8 cellular contexts compared by ENCODE assay signal in genomic region chr5:181260720-181261319, GRCh38. TPM values are rescaled to one million over a fixed set of nuclear protein-coding genes. Genes with fewer than 3 reads are reported as not detected.
DNase-seq lines count a peak whose midpoint lies in the region; ATAC-seq and TF ChIP-seq lines count a peak whose summit lies in the region.

TRIM52 (minus strand) TSS chr5:181261143; CDS start chr5:181260813, 330 bp downstream.

- H3K27ac ChIP-seq in MM.1S (ENCODE audit: low read length) (peak within 1 kb of the TSS; percentile 93), gastroesophageal sphincter (peak within 1 kb of the TSS; percentile 98 to 100 (median 100)), tibial artery (peak within 1 kb of the TSS; percentile 97 to 98)

- intact Hi-C loops in tibial artery (cut with DNase I; ENCODE audit: low total_unique reads) = loop anchor here (5.0 to 10.0 kb wide), 3 partner anchors 74 to 1186 kb away; partner anchors contain the start of genes RNF130 and ZFP62

- H3K79me2 ChIP-seq in MM.1S (ENCODE audit: low read length) = peaks cover 59% of the 10 kb centered on the region

- H3K9me2 ChIP-seq in MM.1S (replicated peaks; ENCODE audit: insufficient read depth, low read length) = no peaks in the 10 kb centered on the region

- H3F3A ChIP-seq in MM.1S (ENCODE audit: insufficient read depth, low read length) = peaks cover 11% of the 10 kb centered on the region

- TF ChIP-seq CTCF in MM.1S (IDR thresholded peaks at IDR 0.05; ENCODE audit: low read length) (no peak), gastroesophageal sphincter (IDR thresholded peaks at IDR 0.05) (peak in 1 of 4 experiments; percentile 6), osteocyte (IDR thresholded peaks at IDR 0.05) (no peak), tibial artery (IDR thresholded peaks at IDR 0.05) (peak in 1 of 2 experiments; percentile 9)

- H3K36me3 Mint-ChIP-seq in activated T-helper 17 cell treated with anti-CD3 and anti-CD28 coated beads, Interleukin-2, amount 50 U/mL, for 72 hours (ENCODE audit: low read depth) = peaks cover 51% of the 10 kb centered on the region
- peaks cover 20% of the 10 kb centered on the region for H3K36me3 Mint-ChIP-seq in osteocyte (ENCODE audit: unreplicated experiment)

- H3K4me1 ChIP-seq in MM.1S (ENCODE audit: low read length) (peaks cover 16% of the 10 kb centered on the region), gastroesophageal sphincter (peaks cover 0 to 55% (median 37%) of the 10 kb centered on the region in 3 donors), tibial artery (peaks cover 0 to 51% (median 42%) of the 10 kb centered on the region in 4 donors)

- peak; percentile 88 for ATAC-seq in activated T-helper 17 cell treated with anti-CD3 and anti-CD28 coated beads, Interleukin-2, amount 50 U/mL, for 72 hours (replicated peaks)
- ATAC-seq in gastroesophageal sphincter = peak; percentile 95

- H3K9me3 ChIP-seq in MM.1S (replicated peaks; ENCODE audit: insufficient read depth, low read length) = no peaks in the 10 kb centered on the region
- no peaks in the 10 kb centered on the region for H3K9me3 ChIP-seq in gastroesophageal sphincter
- H3K9me3 ChIP-seq in tibial artery = no peaks in the 10 kb centered on the region

- H3K36me3 ChIP-seq in H7 (replicated peaks; ENCODE audit: control insufficient read depth, insufficient read depth, low read length) (peaks cover 10% of the 10 kb centered on the region), MM.1S (replicated peaks; ENCODE audit: insufficient read depth, low read length) (no peaks in the 10 kb centered on the region), gastroesophageal sphincter (peaks cover 0 to 19% of the 10 kb centered on the region in 2 donors), tibial artery (peaks cover 12 to 14% (median 13%) of the 10 kb centered on the region in 3 donors)

- H3K9ac ChIP-seq in MM.1S (ENCODE audit: low read length) = peak within 1 kb of the TSS; percentile 100

- peak; percentile 84 for TF ChIP-seq POLR2A in gastroesophageal sphincter (IDR thresholded peaks at IDR 0.05)

- no peak for TF ChIP-seq EP300 in gastroesophageal sphincter (IDR thresholded peaks at IDR 0.05)

- DNase-seq in EL = peak; percentile 91
- peak; percentile 94 for DNase-seq in H7
- peak; percentile 96 for DNase-seq in MM.1S
- DNase-seq in osteocyte (ENCODE audit: extremely low spot score, unreplicated experiment) = peak; percentile 94
- peak; percentile 89 to 93 for DNase-seq in tibial artery
- no peak for DNase-seq in DMS114 treated with DMSO at 0.1 percent for 48 hours (lab: John Stamatoyannopoulos, UW; ENCODE audit: unreplicated experiment)

- H3K9me3 Mint-ChIP-seq in activated T-helper 17 cell treated with anti-CD3 and anti-CD28 coated beads, Interleukin-2, amount 50 U/mL, for 72 hours = no peaks in the 10 kb centered on the region
- H3K9me3 Mint-ChIP-seq in osteocyte (ENCODE audit: unreplicated experiment) = no peaks in the 10 kb centered on the region

- H3K4me3 Mint-ChIP-seq in activated T-helper 17 cell treated with anti-CD3 and anti-CD28 coated beads, Interleukin-2, amount 50 U/mL, for 72 hours = peak within 1 kb of the TSS; percentile 93
- H3K4me3 Mint-ChIP-seq in osteocyte (ENCODE audit: unreplicated experiment) = peak within 1 kb of the TSS; percentile 98

- H3K4me3 ChIP-seq in H7 (ENCODE audit: insufficient read depth, low read depth, low read length) = peak within 1 kb of the TSS; percentile 96
- peak within 1 kb of the TSS; percentile 88 for H3K4me3 ChIP-seq in MM.1S (ENCODE audit: low read length)
- H3K4me3 ChIP-seq in gastroesophageal sphincter = peak within 1 kb of the TSS; percentile 75 to 94
- H3K4me3 ChIP-seq in tibial artery = peak within 1 kb of the TSS; percentile 83 to 88

- H3K27me3 ChIP-seq in H7 (ENCODE audit: control insufficient read depth, insufficient read depth, low read length) (no peaks in the 10 kb centered on the region), MM.1S (replicated peaks; ENCODE audit: insufficient read depth, low read length) (no peaks in the 10 kb centered on the region), gastroesophageal sphincter (no peaks in the 10 kb centered on the region), tibial artery (no peaks in the 10 kb centered on the region)

- no peaks in the 10 kb centered on the region for H3K27me3 Mint-ChIP-seq in activated T-helper 17 cell treated with anti-CD3 and anti-CD28 coated beads, Interleukin-2, amount 50 U/mL, for 72 hours
- no peaks in the 10 kb centered on the region for H3K27me3 Mint-ChIP-seq in osteocyte (ENCODE audit: unreplicated experiment)

- peaks cover 20% of the 10 kb centered on the region for H3K4me1 Mint-ChIP-seq in activated T-helper 17 cell treated with anti-CD3 and anti-CD28 coated beads, Interleukin-2, amount 50 U/mL, for 72 hours
- peaks cover 45% of the 10 kb centered on the region for H3K4me1 Mint-ChIP-seq in osteocyte (ENCODE audit: unreplicated experiment)

- peak within 1 kb of the TSS; percentile 94 for H3K4me2 ChIP-seq in MM.1S (ENCODE audit: low read depth, low read length)

- peak within 1 kb of the TSS; percentile 96 for H2AFZ ChIP-seq in MM.1S (ENCODE audit: low read length)

- H3K27ac Mint-ChIP-seq in activated T-helper 17 cell treated with anti-CD3 and anti-CD28 coated beads, Interleukin-2, amount 50 U/mL, for 72 hours = peak within 1 kb of the TSS; percentile 92
- peak within 1 kb of the TSS; percentile 95 for H3K27ac Mint-ChIP-seq in osteocyte (ENCODE audit: unreplicated experiment)

- 0% methylated on average over 2 to 6 of the region's 43 CpGs for WGBS in gastroesophageal sphincter (ENCODE audit: low coverage in 1 of 2), 2 donors

- no peaks in the 10 kb centered on the region for H4K20me1 ChIP-seq in MM.1S (ENCODE audit: insufficient read depth, low read length)

RNA-seq across cellular contexts. Expression of gene TRIM52, which starts in this region (rescaled TPM):
- total RNA-seq in H7 (2014; rRNA removed; shearing (Covaris generic)) = 1.9 and 2.4 TPM in 2 replicates
- 10 to 100 TPM; 14.3 to 19.4 TPM for total RNA-seq in activated T-helper 17 cell treated with anti-CD3 and anti-CD28 coated beads, Interleukin-2, amount 50 U/mL, for 72 hours
- total RNA-seq in gastroesophageal sphincter = 10 to 100 TPM; 15.9 to 34.7 (median 22.2) TPM
- 12.8 and 13.7 TPM in 2 replicates for total RNA-seq in osteocyte
